27 cellular contexts compared by ENCODE assay signal in the genomic region with DNA sequence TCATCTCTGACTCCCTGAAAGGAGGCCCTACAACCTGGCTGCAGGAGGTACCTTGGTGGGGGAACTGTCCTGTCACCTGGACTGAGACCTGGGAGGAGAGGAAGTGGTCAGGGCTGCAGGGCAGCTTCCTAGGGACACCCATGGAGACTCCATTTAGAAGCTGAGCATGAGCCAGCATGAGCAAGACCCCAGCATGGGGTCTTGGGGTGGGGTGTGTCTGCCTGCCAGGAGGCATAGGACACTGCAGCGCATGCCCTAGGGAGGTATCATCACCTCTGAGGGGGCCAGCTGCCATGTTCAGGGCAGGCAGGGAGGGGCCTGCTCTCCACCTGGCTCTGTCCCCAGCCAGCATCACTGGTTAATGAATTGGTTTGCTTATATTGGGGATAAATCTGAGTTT.
"Had no signal": no experiment of that assay in that cellular context is flagged by ENCODE, and none has a peak within 500 bp of the region (broad histone marks: within the 10 kb centered on the region; RNA-seq: fewer than 3 reads in every experiment).

No MANE protein-coding gene starts in this region.

- H3K4me3 ChIP-seq: coronary artery, esophagus squamous epithelium, gastrocnemius medialis, heart right ventricle, left lung, lower lobe of right lung, mucosa of descending colon had no signal

- H3K36me3 Mint-ChIP-seq: mesothelial cell of epicardium, naive B cell had no signal

- ATAC-seq: effector memory CD8-positive, alpha-beta T cell; esophagus mucosa; gastrocnemius medialis; heart right ventricle; left cardiac atrium; left lung; left ventricle myocardium superior; mucosa of descending colon had no signal

- H3K4me1 Mint-ChIP-seq: endodermal cell, naive B cell had no signal

- H3K4me1 ChIP-seq: esophagus squamous epithelium, gastrocnemius medialis, heart right ventricle, left lung, lower lobe of right lung had no signal

- H3K36me3 ChIP-seq: esophagus squamous epithelium, gastrocnemius medialis, heart right ventricle, left lung, lower lobe of right lung had no signal

- H3K27ac Mint-ChIP-seq: effector memory CD8-positive, alpha-beta T cell; endodermal cell; mesothelial cell of epicardium; naive B cell had no signal

- H3K27ac ChIP-seq: coronary artery, epithelial cell of prostate, esophagus squamous epithelium, gastrocnemius medialis, heart right ventricle, left lung, lower lobe of right lung had no signal

- FAIRE-seq: endometrium, islet of Langerhans, keratinocyte had no signal

- H3K27me3 Mint-ChIP-seq: naive B cell had no signal

- H3K4me3 Mint-ChIP-seq: effector memory CD8-positive, alpha-beta T cell; endodermal cell; mesothelial cell of epicardium had no signal

- H3K9me3 Mint-ChIP-seq: effector memory CD8-positive, alpha-beta T cell; endodermal cell; mesothelial cell of epicardium; naive B cell had no signal

- H3K9me3 ChIP-seq: esophagus squamous epithelium, gastrocnemius medialis, heart right ventricle, left lung, lower lobe of right lung, mucosa of descending colon had no signal

- DNase-seq: dermis blood vessel endothelial cell; effector CD8-positive, alpha-beta T cell; effector memory CD8-positive, alpha-beta T cell; endodermal cell; erythroblast; esophagus squamous epithelium; foreskin fibroblast; foreskin melanocyte; gastrocnemius medialis; glutamatergic neuron; head of caudate nucleus; heart right ventricle; hippocampal formation; left cardiac atrium; left lung; left ventricle myocardium superior; lower lobe of right lung; mesenchymal stem cell; mucosa of descending colon; naive B cell had no signal
